13 cellular contexts compared by ENCODE assay signal in genomic region chrX:49209434-49210251, GRCh38. TPM values are rescaled to one million over a fixed set of nuclear protein-coding genes. Genes with fewer than 3 reads are reported as not detected.
DNase-seq lines count a peak whose midpoint lies in the region; ATAC-seq and TF ChIP-seq lines count a peak whose summit lies in the region.
"Had no signal": no experiment of that assay in that cellular context is flagged by ENCODE, and none has a peak within 500 bp of the region (broad histone marks: within the 10 kb centered on the region; RNA-seq: fewer than 3 reads in every experiment).

No MANE protein-coding gene starts in this region.

- H3K9me3 Mint-ChIP-seq in activated naive CD8-positive, alpha-beta T cell treated with anti-CD3 and anti-CD28 coated beads, Interleukin-2, amount 50 U/mL, for 24 hours: no peaks in the 10 kb centered on the region
- H3K9me3 Mint-ChIP-seq in type B pancreatic cell: no peaks in the 10 kb centered on the region

- DNase-seq in COR-L47 (lab: John Stamatoyannopoulos, UW): peak; percentile 44
- peak; percentile 20 for DNase-seq in NB4 (ENCODE audit: low read depth)
- DNase-seq in activated naive CD8-positive, alpha-beta T cell treated with anti-CD3 and anti-CD28 coated beads, Interleukin-2, amount 50 U/mL, for 24 hours: peak; percentile 25
- DNase-seq in iPS-NIHi11 (ENCODE audit: low spot score): peak; percentile 22
- DNase-seq in NCI-H2196 treated with DMSO at 0.1 percent for 48 hours (lab: John Stamatoyannopoulos, UW; ENCODE audit: unreplicated experiment): no peak
- no peak for DNase-seq in GOT3 (lab: John Stamatoyannopoulos, UW)
- DNase-seq in type B pancreatic cell (ENCODE audit: extremely low spot score, unreplicated experiment): no peak
- DNase-seq: NCI-H510A had no signal

- peak; percentile 59 for ATAC-seq in activated naive CD8-positive, alpha-beta T cell treated with anti-CD3 and anti-CD28 coated beads, Interleukin-2, amount 50 U/mL, for 24 hours
- ATAC-seq in HG03095 (IDR thresholded peaks at IDR 0.05; ENCODE audit: unreplicated experiment): no peak
- ATAC-seq: Right ventricle myocardium inferior had no signal

- H3K4me3 Mint-ChIP-seq in activated naive CD8-positive, alpha-beta T cell treated with anti-CD3 and anti-CD28 coated beads, Interleukin-2, amount 50 U/mL, for 24 hours: peak overlapping the region; percentile 17
- H3K4me3 Mint-ChIP-seq in type B pancreatic cell: no peak overlapping the region

- H3K27me3 Mint-ChIP-seq in activated naive CD8-positive, alpha-beta T cell treated with anti-CD3 and anti-CD28 coated beads, Interleukin-2, amount 50 U/mL, for 24 hours: no peaks in the 10 kb centered on the region
- no peaks in the 10 kb centered on the region for H3K27me3 Mint-ChIP-seq in type B pancreatic cell

- no peak overlapping the region for H3K27ac Mint-ChIP-seq in activated naive CD8-positive, alpha-beta T cell treated with anti-CD3 and anti-CD28 coated beads, Interleukin-2, amount 50 U/mL, for 24 hours
- no peak overlapping the region for H3K27ac Mint-ChIP-seq in type B pancreatic cell

- H3K4me1 Mint-ChIP-seq in activated naive CD8-positive, alpha-beta T cell treated with anti-CD3 and anti-CD28 coated beads, Interleukin-2, amount 50 U/mL, for 24 hours: peaks cover 2% of the 10 kb centered on the region
- no peaks in the 10 kb centered on the region for H3K4me1 Mint-ChIP-seq in type B pancreatic cell (ENCODE audit: unreplicated experiment)
- H3K4me1 Mint-ChIP-seq: brain had no signal

- TF ChIP-seq CTCF in NB4 (IDR thresholded peaks at IDR 0.05; ENCODE audit: low read depth, low read length): no peak
- no peak for TF ChIP-seq CTCF in type B pancreatic cell (conservative IDR thresholded peaks at IDR 0.05)

- no peak overlapping the region for H3K4me3 ChIP-seq in NB4 (ENCODE audit: low read depth, low read length)
- H3K4me3 ChIP-seq: BLaER1 had no signal

- TF ChIP-seq POLR2A in NB4 (IDR thresholded peaks at IDR 0.05; ENCODE audit: extremely low read depth, insufficient read length): no peak

- no peaks in the 10 kb centered on the region for H3K36me3 Mint-ChIP-seq in activated naive CD8-positive, alpha-beta T cell treated with anti-CD3 and anti-CD28 coated beads, Interleukin-2, amount 50 U/mL, for 24 hours (ENCODE audit: low read depth)
- no peaks in the 10 kb centered on the region for H3K36me3 Mint-ChIP-seq in type B pancreatic cell
- H3K36me3 Mint-ChIP-seq: brain had no signal

RNA-seq across cellular contexts. Expression of gene SYP, which starts 9.7 kb away (rescaled TPM):
- 13.6 and 14.8 TPM in 2 replicates for total RNA-seq in type B pancreatic cell (ENCODE audit: low replicate concordance)

RNA-seq across cellular contexts. Expression of gene PRICKLE3, which starts 23.5 kb away (rescaled TPM):
- 8.7 and 13.2 TPM in 2 replicates for total RNA-seq in type B pancreatic cell (ENCODE audit: low replicate concordance)

RNA-seq across cellular contexts. Expression of gene CACNA1F, which starts 23.5 kb away (rescaled TPM):
- total RNA-seq in type B pancreatic cell (ENCODE audit: low replicate concordance): 0.17 and 0.48 TPM in 2 replicates
- total RNA-seq: M059J, Right ventricle myocardium inferior had no signal

RNA-seq across cellular contexts. Expression of gene CCDC22, which starts 25.6 kb away (rescaled TPM):
- total RNA-seq in type B pancreatic cell (ENCODE audit: low replicate concordance): 13.0 and 16.6 TPM in 2 replicates

RNA-seq across cellular contexts. Expression of gene PLP2, which starts 37.9 kb away (rescaled TPM):
- 25.7 and 28.2 TPM in 2 replicates for total RNA-seq in type B pancreatic cell (ENCODE audit: low replicate concordance)

Comparison
In these comparisons a context has a peak if more than half of its experiments do, and no peak if none do; other contexts are left out.
1. DNase-seq: peak in COR-L47 (single experiment), NB4 (single experiment), activated naive CD8-positive, alpha-beta T cell treated with anti-CD3 and anti-CD28 coated beads, Interleukin-2, amount 50 U/mL, for 24 hours (single experiment) and iPS-NIHi11 (single experiment); none in NCI-H2196 treated with DMSO at 0.1 percent for 48 hours (single experiment), GOT3 (single experiment) and type B pancreatic cell (single experiment).